12 cellular contexts compared by ENCODE assay signal in the genomic region with DNA sequence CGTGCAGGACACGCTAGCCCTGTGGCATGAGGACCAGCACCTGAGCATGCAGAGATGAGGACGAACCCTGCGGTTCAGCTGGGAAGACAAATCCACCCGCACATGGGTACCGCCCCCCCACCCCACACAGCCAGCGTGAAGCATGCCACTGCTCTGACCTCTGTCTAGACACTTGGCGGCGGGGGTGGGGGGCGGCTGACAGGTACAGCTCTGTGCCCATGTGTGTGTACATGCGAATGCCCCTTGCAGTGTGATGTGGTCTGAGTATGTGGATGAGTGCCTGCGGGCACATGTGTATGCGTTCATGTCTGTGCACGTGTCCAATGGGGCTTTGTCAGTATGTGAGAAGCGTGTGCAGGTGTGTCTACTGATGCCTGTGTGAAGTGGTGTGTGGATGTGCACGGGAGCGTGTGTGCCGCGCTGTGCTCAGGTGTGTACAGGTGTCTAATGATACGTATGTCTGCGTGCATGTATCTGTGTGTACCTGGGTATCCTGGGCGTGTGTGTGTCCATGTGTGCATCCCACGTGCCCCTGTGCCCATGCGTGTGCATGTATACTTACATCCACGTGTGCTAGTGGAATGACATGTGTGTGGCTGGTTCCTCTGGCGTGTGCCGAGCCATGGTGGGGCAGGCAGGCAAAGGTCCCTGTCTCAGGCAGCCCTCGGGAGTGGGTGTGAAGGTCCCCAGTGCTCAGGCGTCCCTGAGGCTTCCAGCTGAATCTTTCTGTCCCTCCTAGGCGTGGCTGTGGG. TPM values are rescaled to one million over a fixed set of nuclear protein-coding genes. Genes with fewer than 3 reads are reported as not detected.
A peak's percentile ranks its signal among the peaks of the same experiment; 100 is the strongest.
DNase-seq lines count a peak whose midpoint lies in the region; ATAC-seq and TF ChIP-seq lines count a peak whose summit lies in the region.
"Had no signal": no experiment of that assay in that cellular context is flagged by ENCODE, and none has a peak within 500 bp of the region (broad histone marks: within the 10 kb centered on the region; RNA-seq: fewer than 3 reads in every experiment).

No MANE protein-coding gene starts in this region.

- peak overlapping the region; percentile 88 for H3K4me3 Mint-ChIP-seq in activated CD4-positive, alpha-beta T cell treated with anti-CD3 and anti-CD28 coated beads, Interleukin-2, amount 10 ng/mL, durations not matched to agents 7 days and 5 days

- H3K27me3 Mint-ChIP-seq in activated CD4-positive, alpha-beta T cell treated with anti-CD3 and anti-CD28 coated beads, Interleukin-2, amount 10 ng/mL, durations not matched to agents 7 days and 5 days: peaks cover 17% of the 10 kb centered on the region

- H3K36me3 Mint-ChIP-seq in activated CD4-positive, alpha-beta T cell treated with anti-CD3 and anti-CD28 coated beads, Interleukin-2, amount 10 ng/mL, durations not matched to agents 7 days and 5 days (ENCODE audit: low read depth): peaks cover 28% of the 10 kb centered on the region

- 50 to 68% (median 57%) methylated on average over 24 to 30 of the region's 30 CpGs for WGBS in spleen, 5 donors

- no peaks in the 10 kb centered on the region for H3K9me3 Mint-ChIP-seq in activated CD4-positive, alpha-beta T cell treated with anti-CD3 and anti-CD28 coated beads, Interleukin-2, amount 10 ng/mL, durations not matched to agents 7 days and 5 days

- H3K9me3 ChIP-seq in KOPT-K1 (ENCODE audit: insufficient read depth, low read length, poor library complexity, severe bottlenecking) (no peaks in the 10 kb centered on the region), spleen (no peaks in the 10 kb centered on the region), left lung (no peaks in the 10 kb centered on the region)
- H3K9me3 ChIP-seq: ovary had no signal

- TF ChIP-seq POLR2A in spleen (IDR thresholded peaks at IDR 0.05): no peak

- H3K36me3 ChIP-seq in KOPT-K1 (ENCODE audit: insufficient read depth, low read length) (no peaks in the 10 kb centered on the region), spleen (peaks cover 0 to 6% (median 0%) of the 10 kb centered on the region in 6 donors), left lung (no peaks in the 10 kb centered on the region)
- H3K36me3 ChIP-seq: ovary had no signal

- POLR2A ChIA-PET in activated CD4-positive, alpha-beta T cell treated with anti-CD3 and anti-CD28 coated beads, Interleukin-2, amount 10 ng/mL, durations not matched to agents 7 days and 5 days (lab: Charles Lee): interaction anchor here (2.2 kb wide), 1 partner anchor 19 kb away, joined by 21 read pairs; no protein-coding TSS in a partner anchor

- H3K27me3 ChIP-seq in dorsolateral prefrontal cortex: no peaks in the 10 kb centered on the region
- peaks cover 0 to 91% (median 8%) of the 10 kb centered on the region in 7 donors for H3K27me3 ChIP-seq in spleen (replicated peaks in 1 of 7)
- H3K27me3 ChIP-seq in left lung: peaks cover 0 to 74% of the 10 kb centered on the region in 2 donors
- H3K27me3 ChIP-seq: ovary had no signal

- H3K27ac Mint-ChIP-seq in activated CD4-positive, alpha-beta T cell treated with anti-CD3 and anti-CD28 coated beads, Interleukin-2, amount 10 ng/mL, durations not matched to agents 7 days and 5 days: peak overlapping the region; percentile 16

- peaks cover 84% of the 10 kb centered on the region for H3K4me1 Mint-ChIP-seq in activated CD4-positive, alpha-beta T cell treated with anti-CD3 and anti-CD28 coated beads, Interleukin-2, amount 10 ng/mL, durations not matched to agents 7 days and 5 days

- no peak for DNase-seq in activated CD4-positive, alpha-beta T cell treated with anti-CD3 and anti-CD28 coated beads, Interleukin-2, amount 10 ng/mL, durations not matched to agents 7 days and 5 days
- DNase-seq in activated CD4-positive, alpha-beta T cell treated with anti-CD3 and anti-CD28 coated beads, Interleukin-2, amount 50 U/mL, for 4 hours: no peak
- DNase-seq in dorsolateral prefrontal cortex (no peak), spleen (peak; percentile 77), left lung (no peak), NCI-H1105 (lab: John Stamatoyannopoulos, UW) (no peak)
- DNase-seq: NCI-H146, ovary had no signal

- H3K4me1 ChIP-seq in spleen: peaks cover 25 to 99% (median 82%) of the 10 kb centered on the region in 6 donors
- H3K4me1 ChIP-seq in left lung: peaks cover 0 to 69% of the 10 kb centered on the region in 2 donors

- ATAC-seq in HG03280 (IDR thresholded peaks at IDR 0.05; ENCODE audit: unreplicated experiment) (no peak), left lung (no peak)

- CTCF ChIA-PET in activated CD4-positive, alpha-beta T cell treated with anti-CD3 and anti-CD28 coated beads, Interleukin-2, amount 10 ng/mL, durations not matched to agents 7 days and 5 days (lab: Charles Lee): interaction anchor here (0.6 to 2.7 kb wide), 6 partner anchors 9 to 250 kb away, joined by 3 to 14 read pairs (median 6); no protein-coding TSS in a partner anchor

- TF ChIP-seq CTCF in dorsolateral prefrontal cortex (IDR thresholded peaks at IDR 0.05 in 54 of 56, conservative IDR thresholded peaks at IDR 0.05 in 2 of 56; ENCODE audit: low read depth in 1 of 56, partially characterized antibody in 56 of 56) (no peak), spleen (IDR thresholded peaks at IDR 0.05 in 8 of 11, conservative IDR thresholded peaks at IDR 0.05 in 3 of 11) (no peak), left lung (IDR thresholded peaks at IDR 0.05) (no peak)

- H3K27ac ChIP-seq in KOPT-K1 (ENCODE audit: low read depth, low read length, poor library complexity, severe bottlenecking) (peak overlapping the region; percentile 33), dorsolateral prefrontal cortex (peak overlapping the region in 28 of 59 donors; percentile 12 to 92 (median 60)), spleen (peak overlapping the region in 7 of 8 donors; percentile 2 to 89 (median 64)), left lung (peak overlapping the region in 1 of 2 donors; percentile 79)
- H3K27ac ChIP-seq: ovary had no signal

- intact Hi-C loops in dorsolateral prefrontal cortex (cut with DNase I) (no loop called here), spleen (cut with DNase I; ENCODE audit: low total_unique reads) (no loop called here), left lung (cut with DNase I) (no loop called here)

- peak overlapping the region in 52 of 59 donors; percentile 7 to 59 (median 38) for H3K4me3 ChIP-seq in dorsolateral prefrontal cortex
- peak overlapping the region in 7 of 8 donors; percentile 37 to 77 (median 45) for H3K4me3 ChIP-seq in spleen
- peak overlapping the region in 1 of 2 donors; percentile 55 for H3K4me3 ChIP-seq in left lung
- H3K4me3 ChIP-seq: ovary had no signal

RNA-seq across cellular contexts. Expression of a gene that starts 0.7 kb away (rescaled TPM):
- 10 to 100 TPM; 27.8 to 37.3 TPM for total RNA-seq in activated CD4-positive, alpha-beta T cell treated with anti-CD3 and anti-CD28 coated beads, Interleukin-2, amount 10 ng/mL, durations not matched to agents 7 days and 5 days
- total RNA-seq in dorsolateral prefrontal cortex (100 to 1,000 TPM in 98 of 120 experiments, 10 to 100 TPM in 22; 46.2 to 205 (median 124) TPM), spleen (10 to 100 TPM; 12.3 to 32.7 (median 14.5) TPM), left lung (10 to 100 TPM; 12.0 to 14.5 TPM)
- 1 to 10 TPM; 1.2 to 2.7 (median 1.5) TPM for polyA plus RNA-seq in spleen

RNA-seq across cellular contexts. Expression of a gene that starts 46.1 kb away (rescaled TPM):
- under 1 TPM in 1 of 2 experiments, not detected in 1; 0.08 TPM for total RNA-seq in activated CD4-positive, alpha-beta T cell treated with anti-CD3 and anti-CD28 coated beads, Interleukin-2, amount 10 ng/mL, durations not matched to agents 7 days and 5 days
- total RNA-seq in dorsolateral prefrontal cortex (10 to 100 TPM in 119 of 120 experiments, 1 to 10 TPM in 1; 6.9 to 29.3 (median 18.3) TPM), spleen (under 1 TPM in 4 of 7 donors, not detected in 3; 0.14 to 0.26 (median 0.22) TPM), left lung (under 1 TPM; 0.15 to 0.18 TPM)
- polyA plus RNA-seq in spleen: under 1 TPM; 0.03 to 0.20 (median 0.06) TPM
- polyA plus RNA-seq: AG04450, keratinocyte had no signal

Comparison
In these comparisons a context has a peak if more than half of its experiments do, and no peak if none do; other contexts are left out.
1. RNA of a gene that starts 46.1 kb away (total RNA-seq): 6.9 to 29.3 TPM in dorsolateral prefrontal cortex; 0.15 to 0.18 TPM in left lung, 0.14 to 0.26 TPM in spleen and 0.08 TPM in activated CD4-positive, alpha-beta T cell treated with anti-CD3 and anti-CD28 coated beads, Interleukin-2, amount 10 ng/mL, durations not matched to agents 7 days and 5 days; every median in the first group is over 4 times any median in the second.